In the genomic region with DNA sequence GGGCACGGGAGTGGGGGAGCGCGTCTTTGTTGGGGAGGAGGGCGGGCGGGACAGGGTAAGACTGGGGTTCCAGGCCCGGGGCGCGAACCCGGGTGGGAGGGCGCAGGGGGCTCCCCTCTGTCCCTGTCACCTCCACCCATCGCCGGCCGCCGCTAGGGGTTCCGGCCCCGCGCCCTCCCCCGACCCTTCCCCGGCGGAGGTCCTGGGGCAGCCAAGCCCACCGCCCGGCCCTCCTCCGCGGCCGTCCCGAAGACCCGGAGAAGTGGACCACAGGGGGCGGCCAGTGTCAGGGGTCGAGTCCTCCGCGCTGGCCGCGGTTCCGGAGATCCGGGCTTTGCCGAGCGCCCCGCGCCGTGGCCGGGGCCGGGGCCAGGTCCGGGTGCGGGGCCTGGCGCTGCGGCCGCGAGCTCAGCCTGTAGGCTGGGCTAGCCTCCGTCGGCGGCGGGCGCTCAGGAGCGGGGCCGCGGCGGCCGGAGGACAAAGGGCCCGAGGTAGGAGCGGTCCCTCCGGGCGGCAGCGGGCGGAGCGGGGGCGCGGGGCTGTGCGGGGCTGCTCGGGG, we compare ENCODE assay signal across 9 cellular contexts. TPM values are rescaled to one million over a fixed set of nuclear protein-coding genes. Genes with fewer than 3 reads are reported as not detected.
A peak's percentile ranks its signal among the peaks of the same experiment; 100 is the strongest.
DNase-seq lines count a peak whose midpoint lies in the region; ATAC-seq, FAIRE-seq and TF ChIP-seq lines count a peak whose summit lies in the region.
"Had no signal": no experiment of that assay in that cellular context is flagged by ENCODE, and none has a peak within 500 bp of the region (broad histone marks: within the 10 kb centered on the region; RNA-seq: fewer than 3 reads in every experiment).

No MANE protein-coding gene starts in this region.

- H3K4me3 ChIP-seq in choroid plexus epithelial cell (ENCODE audit: low read depth, low read length) (peak overlapping the region; percentile 49), right lobe of liver (peak overlapping the region; percentile 38 to 67 (median 48)), tibial artery (peak overlapping the region; percentile 31 to 42)

- intact Hi-C loops in right lobe of liver (cut with DNase I) (loop anchor here (5.0 kb wide), 2 partner anchors 100 to 105 kb away; no protein-coding TSS in a partner anchor), tibial artery (cut with DNase I; ENCODE audit: low total_unique reads) (no loop called here)

- no peak for TF ChIP-seq CTCF in choroid plexus epithelial cell (conservative IDR thresholded peaks at IDR 0.05; ENCODE audit: low read depth, low read length)
- TF ChIP-seq CTCF in right lobe of liver (IDR thresholded peaks at IDR 0.05), result no peak
- no peak for TF ChIP-seq CTCF in tibial artery (IDR thresholded peaks at IDR 0.05)

- no peaks in the 10 kb centered on the region for H3K27me3 ChIP-seq in right lobe of liver
- peaks cover 0 to 64% of the 10 kb centered on the region in 2 donors for H3K27me3 ChIP-seq in tibial artery

- peaks cover 0 to 2% (median 0%) of the 10 kb centered on the region in 4 donors for H3K4me1 ChIP-seq in right lobe of liver
- peaks cover 0 to 16% (median 11%) of the 10 kb centered on the region in 4 donors for H3K4me1 ChIP-seq in tibial artery

- WGBS in right lobe of liver (ENCODE audit: insufficient coverage, low coverage, low lambda C conversion rate, missing lambda C conversion rate), result 10% methylated on average over 2 of the region's 69 CpGs

- no peak for TF ChIP-seq POLR2A in right lobe of liver (IDR thresholded peaks at IDR 0.05)

- ATAC-seq in right lobe of liver (peak in 3 of 4 donors; percentile 55 to 67 (median 65)), HG03196 (IDR thresholded peaks at IDR 0.05; ENCODE audit: unreplicated experiment) (no peak)

- no peaks in the 10 kb centered on the region for H3K9me3 ChIP-seq in right lobe of liver
- H3K9me3 ChIP-seq in tibial artery, result no peaks in the 10 kb centered on the region

- FAIRE-seq in urothelium cell line (lab: Jason Lieb, UNC), result no peak
- no peak for FAIRE-seq in HTR-8/SVneo (lab: Jason Lieb, UNC)
- FAIRE-seq: colon had no signal

- DNase-seq in NCI-H2227 (lab: John Stamatoyannopoulos, UW; ENCODE audit: unreplicated experiment) (peak; percentile 68), NCI-H2227 treated with DMSO at 0.1 percent for 48 hours (lab: John Stamatoyannopoulos, UW) (no peak), choroid plexus epithelial cell (ENCODE audit: low read depth) (no peak), right lobe of liver (no peak), tibial artery (no peak), urothelium cell line (ENCODE audit: low spot score) (no peak), HTR-8/SVneo (ENCODE audit: insufficient read length, low spot score) (no peak)

- no peaks in the 10 kb centered on the region for H3K36me3 ChIP-seq in right lobe of liver
- no peaks in the 10 kb centered on the region for H3K36me3 ChIP-seq in tibial artery

- H3K27ac ChIP-seq in right lobe of liver (peak overlapping the region in 1 of 3 donors; percentile 37), tibial artery (no peak overlapping the region)

RNA-seq across cellular contexts. Expression of gene E2F6, which starts 16.6 kb away (rescaled TPM):
- total RNA-seq in right lobe of liver, result 1 to 10 TPM; 4.4 to 9.9 (median 5.8) TPM

RNA-seq across cellular contexts. Expression of gene GREB1, which starts 51.3 kb away (rescaled TPM):
- 10 to 100 TPM in 2 of 6 experiments, 1 to 10 TPM in 4; 1.6 to 19.5 (median 6.5) TPM for total RNA-seq in right lobe of liver
